ENCODE assay signal across 1 cellular context in the genomic region with DNA sequence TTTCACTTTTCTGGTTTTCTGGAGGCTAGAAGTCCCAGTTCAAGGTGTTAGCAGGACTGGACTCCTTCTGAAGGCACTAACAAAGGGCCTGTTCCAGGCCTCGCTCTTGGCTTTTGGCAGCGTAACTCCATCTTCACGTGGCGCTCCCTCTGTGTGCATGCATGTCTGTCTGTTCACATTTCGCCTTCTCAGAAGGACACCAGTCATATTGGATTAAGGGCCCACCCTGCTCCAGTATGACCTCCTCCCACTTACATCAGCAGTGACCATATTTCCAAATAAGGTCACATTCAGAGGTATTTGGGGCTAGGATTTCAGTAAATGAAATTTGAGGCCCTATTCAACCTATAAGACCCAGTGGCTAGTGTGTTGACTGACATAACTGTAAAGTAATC.
TF ChIP-seq lines count a peak whose summit lies in the region.

No MANE protein-coding gene starts in this region.

TF ChIP-seq in HepG2, 621 proteins besides CTCF, POLR2A, EP300 and RAD21 (continued from another document):
- TF ChIP-seq MTERF4 (CRISPR knock-in tag; IDR thresholded peaks at IDR 0.05) (no peak), REPIN1 (CRISPR knock-in tag; IDR thresholded peaks at IDR 0.05; ENCODE audit: borderline replicate concordance, low read depth) (0 out of 2 replicates have a peak, but pooled peaks have one; percentile 36), MZF1 (CRISPR knock-in tag; IDR thresholded peaks at IDR 0.05; ENCODE audit: borderline replicate concordance) (no peak), ZFX (CRISPR knock-in tag; IDR thresholded peaks at IDR 0.05; ENCODE audit: low read depth) (peak; percentile 43; the same call in 1 of the 2 replicates), AHDC1 (CRISPR knock-in tag; IDR thresholded peaks at IDR 0.05; ENCODE audit: borderline replicate concordance) (0 out of 2 replicates have a peak, but pooled peaks have one; percentile 23), SAP130 (CRISPR knock-in tag; IDR thresholded peaks at IDR 0.05; ENCODE audit: low read depth) (peak; percentile 8; the same call in 1 of the 2 replicates), CC2D1A (CRISPR knock-in tag; IDR thresholded peaks at IDR 0.05) (no peak), MAFK (conservative IDR thresholded peaks at IDR 0.05 in 1 of 2, IDR thresholded peaks at IDR 0.05 in 1 of 2; ENCODE audit: low read length in 2 of 2) (no peak), POLR2AphosphoS2 (IDR thresholded peaks at IDR 0.05; ENCODE audit: low read depth, low read length) (no peak), SRF (IDR thresholded peaks at IDR 0.05; ENCODE audit: low read depth, low read length) (peak; percentile 88), ZNF572 (CRISPR knock-in tag; IDR thresholded peaks at IDR 0.05) (0 out of 2 replicates have a peak, but pooled peaks have one; percentile 45), ZNF382 (CRISPR knock-in tag; IDR thresholded peaks at IDR 0.05; ENCODE audit: borderline replicate concordance) (no peak), FOXP1 (IDR thresholded peaks at IDR 0.05) (no peak), FOXP1 (CRISPR knock-in tag; IDR thresholded peaks at IDR 0.05) (peak; percentile 4; the same call in 1 of the 2 replicates)
